24 cellular contexts compared by ENCODE assay signal in genomic region chr7:19530852-19531251, GRCh38.
"Had no signal": no experiment of that assay in that cellular context is flagged by ENCODE, and none has a peak within 500 bp of the region (broad histone marks: within the 10 kb centered on the region; RNA-seq: fewer than 3 reads in every experiment).

No MANE protein-coding gene starts in this region.

- H3K4me3 ChIP-seq: colonic mucosa, esophagus squamous epithelium, gastrocnemius medialis, heart right ventricle, left lung, lower lobe of right lung, mucosa of descending colon had no signal

- FAIRE-seq: endometrium, kidney had no signal

- H3K27me3 ChIP-seq: colonic mucosa, esophagus squamous epithelium, gastrocnemius medialis, heart right ventricle, left lung had no signal

- H3K27ac ChIP-seq: colonic mucosa, epithelial cell of prostate, esophagus squamous epithelium, gastrocnemius medialis, left lung, lower lobe of right lung had no signal

- H3K4me1 ChIP-seq: colonic mucosa, esophagus squamous epithelium, heart right ventricle, left lung, lower lobe of right lung had no signal

- H3K9me3 ChIP-seq: colonic mucosa, esophagus squamous epithelium, gastrocnemius medialis, left lung, lower lobe of right lung had no signal

- ATAC-seq: effector memory CD8-positive, alpha-beta T cell; esophagus mucosa; gastrocnemius medialis; left lung; lower lobe of right lung; mucosa of descending colon had no signal

- DNase-seq: colonic mucosa; cortex of kidney; effector CD8-positive, alpha-beta T cell; effector memory CD8-positive, alpha-beta T cell; endodermal cell; erythroblast; esophagus squamous epithelium; foreskin melanocyte; gastrocnemius medialis; glutamatergic neuron; head of caudate nucleus; heart right ventricle; hypothalamus; immature natural killer cell; islet precursor cell; kidney; kidney glomerular epithelial cell; left lung; lower lobe of right lung; mesenchymal stem cell; mucosa of descending colon had no signal

- H3K36me3 ChIP-seq: colonic mucosa, esophagus squamous epithelium, gastrocnemius medialis, heart right ventricle, left lung, lower lobe of right lung had no signal
